Comparison of ENCODE assay signal across 13 cellular contexts in the genomic region with DNA sequence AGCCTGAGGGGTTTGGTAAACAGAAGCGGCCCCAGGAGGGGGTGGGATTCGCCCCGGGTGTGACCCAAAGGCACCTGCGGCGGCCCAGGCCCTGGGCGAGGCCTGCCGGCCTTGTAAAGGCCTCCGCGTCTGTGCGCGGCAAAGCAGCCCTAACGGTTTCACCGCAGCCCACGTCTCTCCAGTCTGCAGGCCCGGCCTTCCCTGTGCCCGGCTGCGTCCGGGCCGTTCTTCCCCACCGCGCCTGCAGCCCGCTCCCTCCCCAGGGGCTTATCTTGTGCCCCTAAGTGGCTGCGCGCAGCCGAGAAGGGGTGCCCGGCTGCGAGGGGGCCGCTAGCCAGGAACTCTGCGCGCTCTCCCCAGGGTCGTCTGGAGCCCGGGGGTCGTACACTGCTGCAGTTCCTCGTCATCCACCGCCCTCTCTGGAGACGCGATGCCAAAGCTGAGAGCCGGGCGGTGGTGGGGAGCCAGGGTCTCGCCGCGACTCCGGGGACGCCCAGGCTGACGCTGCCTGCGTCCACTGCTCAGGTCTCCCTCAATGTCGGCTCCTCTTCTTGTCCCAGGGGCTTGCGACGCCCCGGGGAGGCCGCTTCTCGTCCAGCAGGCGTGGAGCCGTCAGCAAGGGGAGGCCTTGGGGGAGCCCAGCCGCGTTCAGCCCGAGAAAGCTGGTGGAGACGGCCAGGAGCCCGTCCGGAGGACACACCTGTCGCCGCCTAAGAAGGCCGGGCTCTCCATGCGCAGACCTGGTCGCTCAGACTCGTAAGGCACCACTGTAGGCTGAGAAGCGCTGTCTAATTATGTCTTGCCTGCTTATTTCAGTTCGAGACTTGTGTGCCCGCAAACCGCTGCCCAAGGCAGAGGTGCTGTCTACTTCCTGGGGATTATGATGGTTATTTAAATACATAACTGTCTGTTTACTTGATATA.
A peak's percentile ranks its signal among the peaks of the same experiment; 100 is the strongest.
DNase-seq lines count a peak whose midpoint lies in the region; ATAC-seq and TF ChIP-seq lines count a peak whose summit lies in the region.
"Had no signal": no experiment of that assay in that cellular context is flagged by ENCODE, and none has a peak within 500 bp of the region (broad histone marks: within the 10 kb centered on the region; RNA-seq: fewer than 3 reads in every experiment).

No MANE protein-coding gene starts in this region.

- CTCF ChIA-PET in MCF 10A (lab: Yijun Ruan, JAX): interaction anchor here (0.5 kb wide), 1 partner anchor 73 kb away, joined by 3 read pairs; no protein-coding TSS in a partner anchor

- peaks cover 23 to 76% (median 45%) of the 10 kb centered on the region in 5 donors for H3K27me3 Mint-ChIP-seq in naive thymus-derived CD8-positive, alpha-beta T cell
- no peaks in the 10 kb centered on the region for H3K27me3 Mint-ChIP-seq in MCF 10A (ENCODE audit: insufficient read depth, unreplicated experiment)

- no TSS peak for BruUV-seq in MCF 10A (replicated peaks; lab: Mats Ljungman, UMichigan)

- H3K4me3 ChIP-seq in GM12865 (ENCODE audit: low read depth, low read length): no peak overlapping the region
- peak overlapping the region in 3 of 59 donors; percentile 71 to 75 (median 74) for H3K4me3 ChIP-seq in dorsolateral prefrontal cortex
- H3K4me3 ChIP-seq: lung, uterus had no signal

- H3K27me3 ChIP-seq in dorsolateral prefrontal cortex: peaks cover 0 to 31% (median 0%) of the 10 kb centered on the region in 45 donors

- TF ChIP-seq CTCF in GM12865 (IDR thresholded peaks at IDR 0.05; ENCODE audit: insufficient read depth, low read depth, low read length, missing control alignments) (no peak), dorsolateral prefrontal cortex (IDR thresholded peaks at IDR 0.05 in 54 of 56, conservative IDR thresholded peaks at IDR 0.05 in 2 of 56; ENCODE audit: low read depth in 1 of 56, partially characterized antibody in 56 of 56) (no peak), MCF 10A (IDR thresholded peaks at IDR 0.05; ENCODE audit: unreplicated experiment) (no peak)

- no peak overlapping the region for H3K27ac Mint-ChIP-seq in naive thymus-derived CD8-positive, alpha-beta T cell
- no peak overlapping the region for H3K27ac Mint-ChIP-seq in MCF 10A (ENCODE audit: low read depth, unreplicated experiment)
- H3K27ac Mint-ChIP-seq: activated naive CD4-positive, alpha-beta T cell treated with anti-CD3 and anti-CD28 coated beads, Interleukin-2, amount 50 U/mL, for 24 hours had no signal

- H3K4me1 Mint-ChIP-seq in naive thymus-derived CD8-positive, alpha-beta T cell: peaks cover 5 to 24% (median 15%) of the 10 kb centered on the region in 4 donors
- H3K4me1 Mint-ChIP-seq in MCF 10A (ENCODE audit: insufficient read depth, unreplicated experiment): peaks cover 26% of the 10 kb centered on the region

- peak; percentile 74 for ATAC-seq in HG02798 (IDR thresholded peaks at IDR 0.05; ENCODE audit: poor library complexity, unreplicated experiment)
- no peak for ATAC-seq in naive thymus-derived CD8-positive, alpha-beta T cell

- H3K36me3 Mint-ChIP-seq in naive thymus-derived CD8-positive, alpha-beta T cell: peaks cover 0 to 2% (median 0%) of the 10 kb centered on the region in 3 donors
- H3K36me3 Mint-ChIP-seq in MCF 10A (ENCODE audit: insufficient read depth, unreplicated experiment): no peaks in the 10 kb centered on the region
- H3K36me3 Mint-ChIP-seq: activated naive CD4-positive, alpha-beta T cell treated with anti-CD3 and anti-CD28 coated beads, Interleukin-2, amount 50 U/mL, for 24 hours had no signal

- H3K9me3 Mint-ChIP-seq in naive thymus-derived CD8-positive, alpha-beta T cell: no peaks in the 10 kb centered on the region
- no peaks in the 10 kb centered on the region for H3K9me3 Mint-ChIP-seq in MCF 10A (ENCODE audit: unreplicated experiment)
- H3K9me3 Mint-ChIP-seq: activated naive CD4-positive, alpha-beta T cell treated with anti-CD3 and anti-CD28 coated beads, Interleukin-2, amount 50 U/mL, for 24 hours had no signal

- POLR2A ChIA-PET in naive thymus-derived CD8-positive, alpha-beta T cell (lab: Charles Lee): no interaction called here
- POLR2A ChIA-PET in MCF 10A (lab: Yijun Ruan, JAX): no interaction called here

- intact Hi-C loops in dorsolateral prefrontal cortex (cut with DNase I) (loop anchor here (2.0 to 5.0 kb wide), 3 partner anchors 40 to 510 kb away; no protein-coding TSS in a partner anchor), MCF 10A (cut with micrococcal nuclease) (no loop called here)

- peak overlapping the region in 7 of 10 donors; percentile 32 to 78 (median 70) for H3K4me3 Mint-ChIP-seq in naive thymus-derived CD8-positive, alpha-beta T cell
- no peak overlapping the region for H3K4me3 Mint-ChIP-seq in MCF 10A (ENCODE audit: unreplicated experiment)

- DNase-seq in GM12865 (ENCODE audit: low read depth) (peak; percentile 13), dorsolateral prefrontal cortex (no peak), nucleus accumbens (lab: John Stamatoyannopoulos, UW) (no peak), NCI-H2196 (lab: John Stamatoyannopoulos, UW; ENCODE audit: unreplicated experiment) (no peak), MCF 10A (ENCODE audit: unreplicated experiment) (no peak)
- DNase-seq in naive thymus-derived CD8-positive, alpha-beta T cell: no peak
- DNase-seq in stimulated activated CD4-positive, alpha-beta T cell treated with anti-CD3 and anti-CD28 coated beads, Interleukin-2, amount 100 ng/mL, for 48 hours: no peak
- DNase-seq: C1 segment of cervical spinal cord, sigmoid colon, uterus had no signal

- H3K27ac ChIP-seq in dorsolateral prefrontal cortex: peak overlapping the region in 44 of 59 donors; percentile 22 to 94 (median 88)
- H3K27ac ChIP-seq: sigmoid colon, uterus had no signal
